14 cellular contexts compared by ENCODE assay signal in the genomic region with DNA sequence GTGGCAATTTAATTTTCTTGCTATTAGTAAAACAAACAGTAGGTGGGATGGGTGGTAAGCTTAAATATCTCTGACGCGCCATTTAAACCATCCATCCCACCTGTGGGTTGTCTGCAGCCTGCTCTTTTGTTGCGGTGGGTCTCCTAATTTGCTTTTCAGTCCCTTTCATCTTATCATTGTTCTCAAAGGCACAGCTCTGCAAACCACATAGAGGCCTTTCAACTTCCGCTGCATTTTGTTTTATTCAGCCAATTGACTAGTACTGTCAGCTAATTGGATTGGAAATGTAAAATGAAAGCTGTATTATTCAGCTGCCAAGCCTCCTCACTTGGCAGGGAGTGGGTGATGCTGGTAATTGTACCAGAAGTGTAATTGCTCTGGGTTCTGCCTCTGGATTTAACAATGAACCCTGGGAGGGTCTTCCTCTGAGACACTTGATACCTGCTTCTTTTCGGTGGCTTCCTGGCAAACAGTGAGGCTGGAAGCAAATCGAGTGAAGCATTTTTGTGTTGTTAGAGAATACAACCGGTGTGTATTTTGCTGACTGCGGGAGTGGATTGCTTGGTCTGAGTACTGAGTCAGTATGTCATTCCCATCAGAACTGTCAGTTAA.
DNase-seq lines count a peak whose midpoint lies in the region; ATAC-seq and TF ChIP-seq lines count a peak whose summit lies in the region.
"Had no signal": no experiment of that assay in that cellular context is flagged by ENCODE, and none has a peak within 500 bp of the region (broad histone marks: within the 10 kb centered on the region; RNA-seq: fewer than 3 reads in every experiment).

No MANE protein-coding gene starts in this region.

- no peaks in the 10 kb centered on the region for H3K9me3 ChIP-seq in Peyer's patch

- no peaks in the 10 kb centered on the region for H3K36me3 ChIP-seq in Peyer's patch

- no peak for TF ChIP-seq POLR2A in Peyer's patch (IDR thresholded peaks at IDR 0.05)

- H3K4me1 Mint-ChIP-seq in nephron progenitor cell: peaks cover 18% of the 10 kb centered on the region
- H3K4me1 Mint-ChIP-seq: activated naive CD8-positive, alpha-beta T cell treated with anti-CD3 and anti-CD28 coated beads, Interleukin-2, amount 50 U/mL, for 24 hours had no signal

- peak overlapping the region; percentile 68 for H3K27ac Mint-ChIP-seq in nephron progenitor cell
- H3K27ac Mint-ChIP-seq: activated naive CD8-positive, alpha-beta T cell treated with anti-CD3 and anti-CD28 coated beads, Interleukin-2, amount 50 U/mL, for 24 hours had no signal

- H3K4me1 ChIP-seq in Peyer's patch (no peaks in the 10 kb centered on the region), foreskin keratinocyte (peaks cover 14% of the 10 kb centered on the region)

- H3K27ac ChIP-seq in Peyer's patch (no peak overlapping the region), foreskin keratinocyte (no peak overlapping the region)

- ATAC-seq in GM21825 (IDR thresholded peaks at IDR 0.05; ENCODE audit: unreplicated experiment) (no peak), foreskin keratinocyte (no peak)
- ATAC-seq: activated naive CD8-positive, alpha-beta T cell treated with anti-CD3 and anti-CD28 coated beads, Interleukin-2, amount 50 U/mL, for 24 hours; activated T-cell treated with anti-CD3 and anti-CD28 coated beads, Interleukin-2, amount 50 U/mL, for 4 hours had no signal

- H3K27me3 ChIP-seq in Peyer's patch (no peaks in the 10 kb centered on the region), foreskin keratinocyte (no peaks in the 10 kb centered on the region)

- peak; percentile 3 for DNase-seq in Daoy (ENCODE audit: low read depth)
- DNase-seq in NCI-H146 (lab: John Stamatoyannopoulos, UW): peak; percentile 91
- peak; percentile 27 for DNase-seq in NCI-H774 (lab: John Stamatoyannopoulos, UW)
- DNase-seq in nephron progenitor cell: no peak
- DNase-seq in middle frontal gyrus (ENCODE audit: extremely low spot score, low spot score): no peak
- DNase-seq in Peyer's patch: no peak
- no peak for DNase-seq in foreskin keratinocyte
- DNase-seq: activated CD4-positive, alpha-beta T cell treated with anti-CD3 and anti-CD28 coated beads, Interleukin-2, amount 50 U/mL, for 1 hour; activated naive CD8-positive, alpha-beta T cell treated with anti-CD3 and anti-CD28 coated beads, Interleukin-2, amount 50 U/mL, for 24 hours; activated T-cell treated with anti-CD3 and anti-CD28 coated beads, Interleukin-2, amount 50 U/mL, for 4 hours; DMS53; NK-92 treated with Interleukin-12 subunit alpha and Interleukin-12 subunit beta, amount 100 ng/mL, for 24 hours; posterior cingulate gyrus had no signal

- H3K36me3 Mint-ChIP-seq in nephron progenitor cell (ENCODE audit: low read depth): peaks cover 18% of the 10 kb centered on the region

- H3K27me3 Mint-ChIP-seq in nephron progenitor cell (ENCODE audit: low read depth, poor library complexity): no peaks in the 10 kb centered on the region
- H3K27me3 Mint-ChIP-seq: activated naive CD8-positive, alpha-beta T cell treated with anti-CD3 and anti-CD28 coated beads, Interleukin-2, amount 50 U/mL, for 24 hours had no signal

- peaks cover 20% of the 10 kb centered on the region for H3K9me3 Mint-ChIP-seq in nephron progenitor cell
- H3K9me3 Mint-ChIP-seq: activated naive CD8-positive, alpha-beta T cell treated with anti-CD3 and anti-CD28 coated beads, Interleukin-2, amount 50 U/mL, for 24 hours had no signal

- no peak for TF ChIP-seq CTCF in nephron progenitor cell (IDR thresholded peaks at IDR 0.05)
- TF ChIP-seq CTCF in Peyer's patch (IDR thresholded peaks at IDR 0.05): no peak
- TF ChIP-seq CTCF in foreskin keratinocyte (conservative IDR thresholded peaks at IDR 0.05): no peak

- H3K4me3 Mint-ChIP-seq in nephron progenitor cell: peak overlapping the region; percentile 36
- H3K4me3 Mint-ChIP-seq: activated naive CD8-positive, alpha-beta T cell treated with anti-CD3 and anti-CD28 coated beads, Interleukin-2, amount 50 U/mL, for 24 hours; activated T-cell treated with anti-CD3 and anti-CD28 coated beads, Interleukin-2, amount 50 U/mL, for 4 hours had no signal

- no peak overlapping the region for H3K4me3 ChIP-seq in Peyer's patch

Comparison
In these comparisons a context has a peak if more than half of its experiments do, and no peak if none do; other contexts are left out.
1. DNase-seq: peak in Daoy (single experiment), NCI-H146 (single experiment) and NCI-H774 (single experiment); none in nephron progenitor cell (single experiment), middle frontal gyrus (single experiment), Peyer's patch (0 of 3) and foreskin keratinocyte (0 of 2).